ENCODE assay signal across 8 cellular contexts in genomic region chr11:61028135-61028729, GRCh38. TPM values are rescaled to one million over a fixed set of nuclear protein-coding genes. Genes with fewer than 3 reads are reported as not detected.
DNase-seq lines count a peak whose midpoint lies in the region; ATAC-seq lines count a peak whose summit lies in the region.
"Had no signal": no experiment of that assay in that cellular context is flagged by ENCODE, and none has a peak within 500 bp of the region (broad histone marks: within the 10 kb centered on the region; RNA-seq: fewer than 3 reads in every experiment).

No MANE protein-coding gene starts in this region.

- POLR2A ChIA-PET in activated CD4-positive, alpha-beta T cell treated with anti-CD3 and anti-CD28 coated beads for 36 hours (lab: Charles Lee): interaction anchor here (0.6 to 4.0 kb wide), 11 partner anchors 10 to 84 kb away, joined by 3 to 40 read pairs (median 6); no protein-coding TSS in a partner anchor

- peak; percentile 87 for DNase-seq in activated CD4-positive, alpha-beta T cell treated with anti-CD3 and anti-CD28 coated beads for 36 hours
- DNase-seq in kidney tubule cell (ENCODE audit: low spot score) (peak; percentile 38), HuH-7.5 (ENCODE audit: low spot score) (no peak)

- H3K4me3 Mint-ChIP-seq in activated CD4-positive, alpha-beta T cell treated with anti-CD3 and anti-CD28 coated beads for 36 hours: peak overlapping the region; percentile 79

- H3K27ac Mint-ChIP-seq in activated CD4-positive, alpha-beta T cell treated with anti-CD3 and anti-CD28 coated beads for 36 hours: peak overlapping the region; percentile 97

- ATAC-seq in GM19035 (IDR thresholded peaks at IDR 0.05; ENCODE audit: unreplicated experiment) (peak; percentile 78), HG03196 (IDR thresholded peaks at IDR 0.05; ENCODE audit: unreplicated experiment) (peak; percentile 69), HG03175 (IDR thresholded peaks at IDR 0.05; ENCODE audit: unreplicated experiment) (no peak), GM19467 (IDR thresholded peaks at IDR 0.05; ENCODE audit: unreplicated experiment) (no peak)
- ATAC-seq in activated CD4-positive, alpha-beta T cell treated with anti-CD3 and anti-CD28 coated beads for 36 hours: peak; percentile 45

- H3K27me3 Mint-ChIP-seq in activated CD4-positive, alpha-beta T cell treated with anti-CD3 and anti-CD28 coated beads for 36 hours: no peaks in the 10 kb centered on the region

- H3K36me3 Mint-ChIP-seq in activated CD4-positive, alpha-beta T cell treated with anti-CD3 and anti-CD28 coated beads for 36 hours (ENCODE audit: low read depth): peaks cover 71% of the 10 kb centered on the region

- peaks cover 87% of the 10 kb centered on the region for H3K4me1 Mint-ChIP-seq in activated CD4-positive, alpha-beta T cell treated with anti-CD3 and anti-CD28 coated beads for 36 hours

- intact Hi-C loops in activated CD4-positive, alpha-beta T cell treated with anti-CD3 and anti-CD28 coated beads for 36 hours (cut with DNase I, micrococcal nuclease): loop anchor here in 1 of 2 experiments (1.0 to 5.0 kb wide), 2 partner anchors 33 to 159 kb away; no protein-coding TSS in a partner anchor

- H3K9me3 Mint-ChIP-seq in activated CD4-positive, alpha-beta T cell treated with anti-CD3 and anti-CD28 coated beads for 36 hours (ENCODE audit: low read depth): no peaks in the 10 kb centered on the region

- CTCF ChIA-PET in activated CD4-positive, alpha-beta T cell treated with anti-CD3 and anti-CD28 coated beads for 36 hours (lab: Charles Lee): interaction anchor here (0.5 to 1.5 kb wide), 9 partner anchors 8 to 85 kb away, joined by 3 to 5 read pairs (median 3); partner anchors contain the start of gene CD6

RNA-seq across cellular contexts. Expression of gene CD6, which starts 56.8 kb away (rescaled TPM):
- 100 to 1,000 TPM; 286 to 377 TPM for total RNA-seq in activated CD4-positive, alpha-beta T cell treated with anti-CD3 and anti-CD28 coated beads for 36 hours
- total RNA-seq: fibroblast of villous mesenchyme had no signal

Comparison
In these comparisons a context has a peak if more than half of its experiments do, and no peak if none do; other contexts are left out.
1. ATAC-seq: peak in GM19035 (single experiment), HG03196 (single experiment) and activated CD4-positive, alpha-beta T cell treated with anti-CD3 and anti-CD28 coated beads for 36 hours (single experiment); none in HG03175 (single experiment) and GM19467 (single experiment).